Comparison of ENCODE assay signal across 27 cellular contexts in the genomic region with DNA sequence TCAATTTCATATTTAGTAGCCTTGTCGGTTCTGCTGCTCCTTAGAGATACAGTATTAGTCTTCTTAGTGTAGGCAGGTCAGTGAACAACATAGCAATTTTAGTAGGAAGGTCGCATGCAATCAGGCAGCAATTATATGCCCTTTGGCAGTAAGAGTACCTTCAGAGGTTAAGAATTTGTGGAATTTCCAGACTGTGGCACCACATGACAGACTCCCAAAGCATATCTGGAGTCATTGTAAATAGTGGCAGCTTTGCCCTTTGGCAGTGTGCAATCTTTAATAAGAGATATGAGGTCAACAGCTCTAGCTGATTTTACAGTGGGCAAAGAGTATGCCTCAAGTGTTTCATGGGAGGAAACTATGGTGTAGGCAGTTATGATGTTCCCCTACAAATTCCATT.
"Had no signal": no experiment of that assay in that cellular context is flagged by ENCODE, and none has a peak within 500 bp of the region (broad histone marks: within the 10 kb centered on the region; RNA-seq: fewer than 3 reads in every experiment).

No MANE protein-coding gene starts in this region.

- H3K36me3 ChIP-seq: SJCRH30, WERI-Rb-1 had no signal

- H3K9me3 ChIP-seq: SJCRH30 had no signal

- ATAC-seq: activated CD8-positive, alpha-beta memory T cell treated with anti-CD3 and anti-CD28 coated beads, Interleukin-2, amount 10 ng/mL, durations not matched to agents 7 days and 5 days; activated naive CD8-positive, alpha-beta T cell treated with anti-CD3 and anti-CD28 coated beads, Interleukin-2, amount 50 U/mL, for 24 hours had no signal

- H3K27ac ChIP-seq: SJCRH30, SK-N-MC, WERI-Rb-1 had no signal

- DNase-seq: activated CD4-positive, alpha-beta memory T cell treated with anti-CD3 and anti-CD28 coated beads, Interleukin-2, amount 10 ng/mL, durations not matched to agents 7 days and 5 days; activated CD4-positive, alpha-beta T cell treated with anti-CD3 and anti-CD28 coated beads for 1 hour; activated CD4-positive, alpha-beta T cell treated with anti-CD3 and anti-CD28 coated beads for 48 hours; activated CD4-positive, CD25-positive, alpha-beta regulatory T cell; activated CD8-positive, alpha-beta memory T cell treated with anti-CD3 and anti-CD28 coated beads for 24 hours; activated CD8-positive, alpha-beta memory T cell treated with anti-CD3 and anti-CD28 coated beads, Interleukin-2, amount 10 ng/mL, durations not matched to agents 7 days and 5 days; activated CD8-positive, alpha-beta memory T cell treated with anti-CD3 and anti-CD28 coated beads, Interleukin-2, amount 50 U/mL, for 48 hours; activated effector memory CD4-positive, alpha-beta T cell treated with Interleukin-2 at 50 U/mL for 16 hours; activated naive CD4-positive, alpha-beta T cell treated with anti-CD3 and anti-CD28 coated beads, Interleukin-2, amount 10 ng/mL, durations not matched to agents 7 days and 5 days; activated naive CD8-positive, alpha-beta T cell treated with anti-CD3 and anti-CD28 coated beads, Interleukin-2, amount 50 U/mL, for 24 hours; activated T-cell treated with anti-CD3 and anti-CD28 coated beads, Interleukin-2, amount 50 U/mL, for 48 hours; anterior cingulate cortex; caudate nucleus; NCI-H1105; NCI-H1417 treated with DMSO at 0.1 percent for 48 hours; NCI-H1694; NCI-H1930; NCI-H2081 treated with DMSO at 0.1 percent for 48 hours; NCI-H226; NCI-H446 treated with DMSO at 0.1 percent for 48 hours; NCI-H524 treated with DMSO at 0.1 percent for 48 hours; SHP77; T1000; WERI-Rb-1 had no signal

- H3K27me3 ChIP-seq: SJCRH30 had no signal

- FAIRE-seq: bronchial epithelial cell had no signal

- H3K4me3 ChIP-seq: SJCRH30, SK-N-MC had no signal
